ENCODE assay signal across 1 cellular context in the genomic region with DNA sequence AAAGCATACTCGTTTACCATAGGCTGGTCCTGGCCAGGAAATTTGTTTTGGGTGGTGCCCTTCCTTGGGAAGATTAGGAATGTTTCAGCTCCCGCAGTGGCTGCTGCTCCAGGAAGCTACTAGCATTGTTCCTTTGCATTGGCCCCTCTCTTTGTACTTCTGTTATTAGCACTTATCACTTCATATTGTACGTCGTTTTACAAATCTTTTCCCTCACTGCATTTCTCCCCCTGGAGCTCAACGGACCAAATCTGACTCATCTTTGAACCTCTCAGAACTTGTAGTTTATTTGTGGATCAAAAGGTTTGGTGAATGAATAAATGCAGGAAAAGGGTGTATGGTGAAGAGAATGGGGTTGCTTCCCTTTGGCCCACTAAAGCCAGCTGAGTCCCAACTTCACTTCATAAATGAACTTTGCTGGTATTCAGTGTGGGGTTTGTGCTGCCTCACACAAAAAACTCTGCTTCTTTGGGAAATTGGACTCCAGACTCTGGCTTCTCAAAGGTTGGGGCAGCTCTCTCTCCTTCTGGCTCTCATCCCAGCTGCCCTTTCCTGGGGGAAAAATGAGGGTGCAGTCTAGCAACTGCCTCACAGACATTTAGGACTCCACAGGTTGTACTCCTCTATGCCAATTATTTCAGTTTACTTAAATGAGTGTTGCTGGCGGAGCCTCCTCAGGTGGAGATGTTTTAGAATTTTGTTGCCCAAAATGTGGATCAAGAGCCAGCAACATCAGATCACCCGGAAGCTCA.
TF ChIP-seq lines count a peak whose summit lies in the region.

No MANE protein-coding gene starts in this region.

TF ChIP-seq in endothelial cell of umbilical vein, 7 proteins besides CTCF, POLR2A, EP300 and RAD21:
- TF ChIP-seq POLR2AphosphoS5 (IDR thresholded peaks at IDR 0.05; ENCODE audit: insufficient read depth, low read depth, low read length) (no peak), GATA2 (IDR thresholded peaks at IDR 0.05; ENCODE audit: insufficient read depth, insufficient read length, low read depth, low read length) (no peak), JUN (IDR thresholded peaks at IDR 0.05; ENCODE audit: borderline replicate concordance, insufficient read depth, insufficient read length, low read depth) (no peak), FOS (IDR thresholded peaks at IDR 0.05; ENCODE audit: borderline replicate concordance, insufficient read depth, low read length) (no peak), MYC (IDR thresholded peaks at IDR 0.05; ENCODE audit: low read depth, low read length) (no peak), EZH2 (IDR thresholded peaks at IDR 0.05; ENCODE audit: borderline replicate concordance, low read depth, low read length, severe bottlenecking) (no peak)
- TF ChIP-seq, protein P1, sequence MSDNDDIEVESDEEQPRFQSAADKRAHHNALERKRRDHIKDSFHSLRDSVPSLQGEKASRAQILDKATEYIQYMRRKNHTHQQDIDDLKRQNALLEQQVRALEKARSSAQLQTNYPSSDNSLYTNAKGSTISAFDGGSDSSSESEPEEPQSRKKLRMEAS (IDR thresholded peaks at IDR 0.05; ENCODE audit: insufficient read depth, insufficient read length): no peak
